ENCODE assay signal across 14 cellular contexts in the genomic region with DNA sequence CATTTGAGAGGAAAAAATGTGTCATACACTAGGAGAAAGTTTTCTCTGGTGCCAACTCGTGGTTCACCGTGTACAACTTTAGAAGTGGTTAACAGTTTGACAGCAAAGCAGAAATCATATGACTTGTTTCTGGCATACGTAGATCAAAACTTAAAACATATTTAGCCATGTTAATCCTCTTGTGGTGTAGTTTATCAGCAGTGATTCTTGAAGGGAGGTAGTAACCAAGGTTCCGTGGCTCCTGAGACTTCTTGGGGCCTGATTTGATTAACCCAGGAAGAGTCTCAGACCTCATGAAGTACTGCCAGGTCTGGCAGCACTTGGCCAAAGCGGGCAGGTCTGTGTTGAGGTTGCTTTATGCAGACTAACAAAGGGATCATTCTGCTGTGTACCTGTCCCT. TPM values are rescaled to one million over a fixed set of nuclear protein-coding genes. Genes with fewer than 3 reads are reported as not detected.
DNase-seq lines count a peak whose midpoint lies in the region; ATAC-seq and TF ChIP-seq lines count a peak whose summit lies in the region.
"Had no signal": no experiment of that assay in that cellular context is flagged by ENCODE, and none has a peak within 500 bp of the region (broad histone marks: within the 10 kb centered on the region; RNA-seq: fewer than 3 reads in every experiment).

No MANE protein-coding gene starts in this region.

- no peak overlapping the region for H4K8ac ChIP-seq in H9 (replicated peaks; ENCODE audit: insufficient read length, low read depth, low read length)

- POLR2A ChIA-PET in CD4-positive, alpha-beta memory T cell (lab: Charles Lee; ENCODE audit: partially characterized antibody): interaction anchor here (1.6 to 1.9 kb wide), 2 partner anchors 67 to 73 kb away, joined by 5 to 8 read pairs; a partner anchor contains a TSS

- no peaks in the 10 kb centered on the region for H3K27me3 Mint-ChIP-seq in CD4-positive, alpha-beta memory T cell
- no peaks in the 10 kb centered on the region for H3K27me3 Mint-ChIP-seq in T-helper 1 cell treated with Interleukin-12 subunit alpha and Interleukin-12 subunit beta and Interleukin-4 antibody, amounts not matched to agents 30 μg/mL and 1 μg/mL, for 36 hours (ENCODE audit: low read depth)
- no peaks in the 10 kb centered on the region for H3K27me3 Mint-ChIP-seq in activated naive CD8-positive, alpha-beta T cell treated with anti-CD3 and anti-CD28 coated beads for 36 hours
- no peaks in the 10 kb centered on the region for H3K27me3 Mint-ChIP-seq in natural killer cell treated with Interleukin-12 subunit alpha and Interleukin-12 subunit beta and Interleukin-15 and Interleukin-18, amount 100 ng/mL, for 72 hours
- H3K27me3 Mint-ChIP-seq in H9 (ENCODE audit: low read depth): no peaks in the 10 kb centered on the region
- H3K27me3 Mint-ChIP-seq: dendritic cell treated with granulocyte-macrophage colony-stimulating factor and Interleukin-4, amounts not matched to agents 40 ng/mL and 50 ng/mL, for 4 days had no signal

- no peak overlapping the region for H3K4ac ChIP-seq in H9 (ENCODE audit: low read depth, low read length)

- H3K79me1 ChIP-seq in H9 (ENCODE audit: insufficient read depth, low read depth, low read length, poor library complexity, severe bottlenecking): no peaks in the 10 kb centered on the region

- H3K27me3 ChIP-seq in CD4-positive, alpha-beta memory T cell (ENCODE audit: insufficient read depth, low read length): no peaks in the 10 kb centered on the region
- H3K27me3 ChIP-seq in H9 (ENCODE audit: insufficient read depth, low read length): no peaks in the 10 kb centered on the region
- H3K27me3 ChIP-seq: BLaER1 treated with 17β-estradiol and CSF1 and Interleukin-3, amounts not matched to agents 10 nM and 100 nM had no signal

- no peak overlapping the region for H3K9ac ChIP-seq in H9 (ENCODE audit: extremely low read depth, insufficient read length, low read length)
- H3K9ac ChIP-seq: BLaER1 treated with 17β-estradiol and CSF1 and Interleukin-3, amounts not matched to agents 10 nM and 100 nM had no signal

- CTCF ChIA-PET in CD4-positive, alpha-beta memory T cell (lab: Charles Lee; ENCODE audit: partially characterized antibody): interaction anchor here (0.6 kb wide), 1 partner anchor 51 kb away, joined by 5 read pairs; no protein-coding TSS in a partner anchor

- no peaks in the 10 kb centered on the region for H4K20me1 ChIP-seq in H9 (ENCODE audit: control insufficient read depth, insufficient read depth, insufficient read length)

- H2BK5ac ChIP-seq in H9 (ENCODE audit: insufficient read length, low read length): no peak overlapping the region

- no peak overlapping the region for H3K18ac ChIP-seq in H9 (ENCODE audit: insufficient read length, low read depth, low read length)

- no peak overlapping the region for H4K91ac ChIP-seq in H9 (ENCODE audit: insufficient read length, low read depth, low read length)

- no peak overlapping the region for H2AFZ ChIP-seq in H9 (ENCODE audit: low read length)

- no peak overlapping the region for H2BK120ac ChIP-seq in H9 (ENCODE audit: low read depth, low read length, poor library complexity, severe bottlenecking)

- no peak overlapping the region for H3T11ph ChIP-seq in H9 (ENCODE audit: low read length)

- intact Hi-C loops in CD4-positive, alpha-beta memory T cell (cut with micrococcal nuclease): no loop called here

- H3K4me1 ChIP-seq in CD4-positive, alpha-beta memory T cell (ENCODE audit: insufficient read depth, low read length): peaks cover 6% of the 10 kb centered on the region
- no peaks in the 10 kb centered on the region for H3K4me1 ChIP-seq in H9 (ENCODE audit: insufficient read depth, low read length)

- H3K36me3 ChIP-seq in CD4-positive, alpha-beta memory T cell (ENCODE audit: insufficient read depth, low read length): peaks cover 40% of the 10 kb centered on the region

- no peak overlapping the region for H2BK15ac ChIP-seq in H9 (ENCODE audit: low read depth, low read length)

- H3K4me1 Mint-ChIP-seq in CD4-positive, alpha-beta memory T cell: peaks cover 7 to 12% (median 12%) of the 10 kb centered on the region in 4 donors
- peaks cover 13% of the 10 kb centered on the region for H3K4me1 Mint-ChIP-seq in T-helper 1 cell treated with Interleukin-12 subunit alpha and Interleukin-12 subunit beta and Interleukin-4 antibody, amounts not matched to agents 30 μg/mL and 1 μg/mL, for 36 hours (ENCODE audit: low read depth)
- H3K4me1 Mint-ChIP-seq in activated naive CD8-positive, alpha-beta T cell treated with anti-CD3 and anti-CD28 coated beads for 36 hours: peaks cover 46% of the 10 kb centered on the region
- peaks cover 6 to 12% of the 10 kb centered on the region in 2 donors for H3K4me1 Mint-ChIP-seq in natural killer cell treated with Interleukin-12 subunit alpha and Interleukin-12 subunit beta and Interleukin-15 and Interleukin-18, amount 100 ng/mL, for 72 hours (ENCODE audit: low read depth in 2 of 2)
- no peaks in the 10 kb centered on the region for H3K4me1 Mint-ChIP-seq in H9

- no peak overlapping the region for H3K23ac ChIP-seq in H9 (ENCODE audit: insufficient read length, low read depth, low read length)

- H3K36me3 Mint-ChIP-seq in CD4-positive, alpha-beta memory T cell: peaks cover 43 to 63% of the 10 kb centered on the region in 2 donors
- H3K36me3 Mint-ChIP-seq in T-helper 1 cell treated with Interleukin-12 subunit alpha and Interleukin-12 subunit beta and Interleukin-4 antibody, amounts not matched to agents 30 μg/mL and 1 μg/mL, for 36 hours (ENCODE audit: low read depth): peaks cover 57% of the 10 kb centered on the region
- H3K36me3 Mint-ChIP-seq in activated naive CD8-positive, alpha-beta T cell treated with anti-CD3 and anti-CD28 coated beads for 36 hours: peaks cover 61% of the 10 kb centered on the region
- peaks cover 20% of the 10 kb centered on the region for H3K36me3 Mint-ChIP-seq in natural killer cell treated with Interleukin-12 subunit alpha and Interleukin-12 subunit beta and Interleukin-15 and Interleukin-18, amount 100 ng/mL, for 72 hours
- peaks cover 44 to 88% (median 86%) of the 10 kb centered on the region in 3 experiments; a peak in 6 of 7 replicates for H3K36me3 Mint-ChIP-seq in H9 (ENCODE audit: insufficient read depth in 1 of 3, low read depth in 3 of 3)

- TF ChIP-seq CTCF in H9 (conservative IDR thresholded peaks at IDR 0.05): no peak

- no peak overlapping the region for H2BK12ac ChIP-seq in H9 (ENCODE audit: insufficient read length, low read depth, low read length)

- H3K27ac ChIP-seq in CD4-positive, alpha-beta memory T cell (ENCODE audit: low read depth, low read length): no peak overlapping the region
- H3K27ac ChIP-seq in H9 (ENCODE audit: insufficient read length, low read depth, low read length): no peak overlapping the region
- H3K27ac ChIP-seq: BLaER1 treated with 17β-estradiol and CSF1 and Interleukin-3, amounts not matched to agents 10 nM and 100 nM; skin epidermis had no signal

- H4K5ac ChIP-seq in H9 (ENCODE audit: insufficient read length, low read depth, low read length): no peak overlapping the region

- no peak overlapping the region for H3K14ac ChIP-seq in H9 (ENCODE audit: insufficient read depth, low read length)

- H3K9me3 ChIP-seq in CD4-positive, alpha-beta memory T cell (ENCODE audit: control insufficient read depth in 1 of 2, low read length in 2 of 2): no peaks in the 10 kb centered on the region
- H3K9me3 ChIP-seq in H9 (ENCODE audit: control insufficient read depth, low read depth, low read length): no peaks in the 10 kb centered on the region
- H3K9me3 ChIP-seq: BLaER1 treated with 17β-estradiol and CSF1 and Interleukin-3, amounts not matched to agents 10 nM and 100 nM had no signal

- H3K23me2 ChIP-seq in H9 (ENCODE audit: insufficient read length, low read depth, low read length, poor library complexity, severe bottlenecking): no peaks in the 10 kb centered on the region

- no peak overlapping the region for H3K4me2 ChIP-seq in H9 (ENCODE audit: insufficient read depth, insufficient read length, low read length)
- H3K4me2 ChIP-seq: BLaER1 treated with 17β-estradiol and CSF1 and Interleukin-3, amounts not matched to agents 10 nM and 100 nM had no signal

- H2AK5ac ChIP-seq in H9 (ENCODE audit: insufficient read length, low read length): no peak overlapping the region

- WGBS in H9 (ENCODE audit: extremely low coverage, insufficient read length, low lambda C conversion rate): no CpG with 5 or more reads among the region's 5 CpGs

- H3K4me3 Mint-ChIP-seq in CD4-positive, alpha-beta memory T cell: peak overlapping the region in 5 of 8 donors; percentile 1 to 40 (median 11)
- H3K4me3 Mint-ChIP-seq in T-helper 1 cell treated with Interleukin-12 subunit alpha and Interleukin-12 subunit beta and Interleukin-4 antibody, amounts not matched to agents 30 μg/mL and 1 μg/mL, for 36 hours: no peak overlapping the region
- peak overlapping the region; percentile 40 for H3K4me3 Mint-ChIP-seq in activated naive CD8-positive, alpha-beta T cell treated with anti-CD3 and anti-CD28 coated beads for 36 hours
- H3K4me3 Mint-ChIP-seq in natural killer cell treated with Interleukin-12 subunit alpha and Interleukin-12 subunit beta and Interleukin-15 and Interleukin-18, amount 100 ng/mL, for 72 hours: no peak overlapping the region
- H3K4me3 Mint-ChIP-seq in H9: no peak overlapping the region
- H3K4me3 Mint-ChIP-seq: dendritic cell treated with granulocyte-macrophage colony-stimulating factor and Interleukin-4, amounts not matched to agents 40 ng/mL and 50 ng/mL, for 4 days had no signal

- peak overlapping the region; percentile 81 to 93 (median 89) for H3K27ac Mint-ChIP-seq in CD4-positive, alpha-beta memory T cell
- peak overlapping the region; percentile 84 for H3K27ac Mint-ChIP-seq in T-helper 1 cell treated with Interleukin-12 subunit alpha and Interleukin-12 subunit beta and Interleukin-4 antibody, amounts not matched to agents 30 μg/mL and 1 μg/mL, for 36 hours
- peak overlapping the region; percentile 88 for H3K27ac Mint-ChIP-seq in activated naive CD8-positive, alpha-beta T cell treated with anti-CD3 and anti-CD28 coated beads for 36 hours
- peak overlapping the region in 1 of 2 donors; percentile 82 for H3K27ac Mint-ChIP-seq in natural killer cell treated with Interleukin-12 subunit alpha and Interleukin-12 subunit beta and Interleukin-15 and Interleukin-18, amount 100 ng/mL, for 72 hours
- H3K27ac Mint-ChIP-seq in H9: no peak overlapping the region
- H3K27ac Mint-ChIP-seq: dendritic cell treated with granulocyte-macrophage colony-stimulating factor and Interleukin-4, amounts not matched to agents 40 ng/mL and 50 ng/mL, for 4 days had no signal

- H3K56ac ChIP-seq in H9 (ENCODE audit: insufficient read length, low read depth, low read length): no peak overlapping the region

- ATAC-seq in natural killer cell treated with Interleukin-12 subunit alpha and Interleukin-12 subunit beta and Interleukin-15 and Interleukin-18, amount 100 ng/mL, for 72 hours: peak; percentile 52 to 58
- no peak for ATAC-seq in HG02798 (IDR thresholded peaks at IDR 0.05; ENCODE audit: poor library complexity, unreplicated experiment)
- ATAC-seq in GM19395 (IDR thresholded peaks at IDR 0.05; ENCODE audit: unreplicated experiment): no peak

- H3K4me3 ChIP-seq in CD4-positive, alpha-beta memory T cell (ENCODE audit: low read length in 2 of 2): no peak overlapping the region
- H3K4me3 ChIP-seq: BLaER1 treated with 17β-estradiol and CSF1 and Interleukin-3, amounts not matched to agents 10 nM and 100 nM; skin epidermis had no signal

- no peaks in the 10 kb centered on the region for H3K79me2 ChIP-seq in H9 (ENCODE audit: insufficient read depth, low read length)

- H2BK20ac ChIP-seq in H9 (ENCODE audit: low read depth, low read length, poor library complexity, severe bottlenecking): no peak overlapping the region

- H3K9me3 Mint-ChIP-seq in CD4-positive, alpha-beta memory T cell: no peaks in the 10 kb centered on the region
- H3K9me3 Mint-ChIP-seq in T-helper 1 cell treated with Interleukin-12 subunit alpha and Interleukin-12 subunit beta and Interleukin-4 antibody, amounts not matched to agents 30 μg/mL and 1 μg/mL, for 36 hours: no peaks in the 10 kb centered on the region
- H3K9me3 Mint-ChIP-seq in activated naive CD8-positive, alpha-beta T cell treated with anti-CD3 and anti-CD28 coated beads for 36 hours: no peaks in the 10 kb centered on the region
- H3K9me3 Mint-ChIP-seq in natural killer cell treated with Interleukin-12 subunit alpha and Interleukin-12 subunit beta and Interleukin-15 and Interleukin-18, amount 100 ng/mL, for 72 hours: no peaks in the 10 kb centered on the region
- no peaks in the 10 kb centered on the region for H3K9me3 Mint-ChIP-seq in H9
- H3K9me3 Mint-ChIP-seq: dendritic cell treated with granulocyte-macrophage colony-stimulating factor and Interleukin-4, amounts not matched to agents 40 ng/mL and 50 ng/mL, for 4 days had no signal

- DNase-seq in CD4-positive, alpha-beta memory T cell: peak; percentile 47 to 65 (median 54)
- DNase-seq in activated naive CD8-positive, alpha-beta T cell treated with anti-CD3 and anti-CD28 coated beads for 36 hours: peak; percentile 34
- no peak for DNase-seq in natural killer cell treated with Interleukin-12 subunit alpha and Interleukin-12 subunit beta and Interleukin-15 and Interleukin-18, amount 100 ng/mL, for 72 hours (ENCODE audit: low spot score)
- DNase-seq in H9: no peak
- DNase-seq in DMS79 treated with DMSO at 0.1 percent for 48 hours (lab: John Stamatoyannopoulos, UW): no peak
- DNase-seq: islet precursor cell, NCI-H1048 had no signal

RNA-seq across cellular contexts. Expression of a gene that starts 40.5 kb away (rescaled TPM):
- total RNA-seq in CD4-positive, alpha-beta memory T cell: 100 to 1,000 TPM; 109 to 112 TPM
- 10 to 100 TPM; 14.5 to 23.6 TPM for polyA plus RNA-seq in CD4-positive, alpha-beta memory T cell
- 10 to 100 TPM; 68.1 to 74.8 TPM for total RNA-seq in activated naive CD8-positive, alpha-beta T cell treated with anti-CD3 and anti-CD28 coated beads for 36 hours
- total RNA-seq in natural killer cell treated with Interleukin-12 subunit alpha and Interleukin-12 subunit beta and Interleukin-15 and Interleukin-18, amount 100 ng/mL, for 72 hours: 100 to 1,000 TPM; 205 to 211 TPM
- 144 and 146 TPM in 2 replicates for total RNA-seq in H9 (2021)

RNA-seq across cellular contexts. Expression of a gene that starts 41.5 kb away (rescaled TPM):
- total RNA-seq in CD4-positive, alpha-beta memory T cell: not detected
- polyA plus RNA-seq in CD4-positive, alpha-beta memory T cell: not detected
- total RNA-seq in activated naive CD8-positive, alpha-beta T cell treated with anti-CD3 and anti-CD28 coated beads for 36 hours: under 1 TPM; 0.56 to 0.68 TPM
- not detected for total RNA-seq in natural killer cell treated with Interleukin-12 subunit alpha and Interleukin-12 subunit beta and Interleukin-15 and Interleukin-18, amount 100 ng/mL, for 72 hours
- 0.72 and 1.4 TPM in 2 replicates for total RNA-seq in H9 (2021)
- total RNA-seq: NCI-H460 had no signal

RNA-seq across cellular contexts. Expression of a gene that starts 53.2 kb away (rescaled TPM):
- total RNA-seq in CD4-positive, alpha-beta memory T cell: 10 to 100 TPM; 14.3 to 14.8 TPM
- polyA plus RNA-seq in CD4-positive, alpha-beta memory T cell: 1 to 10 TPM in 1 of 2 donors, under 1 TPM in 1; 0.37 to 1.4 TPM
- 1 to 10 TPM; 2.2 to 2.3 TPM for total RNA-seq in activated naive CD8-positive, alpha-beta T cell treated with anti-CD3 and anti-CD28 coated beads for 36 hours
- total RNA-seq in natural killer cell treated with Interleukin-12 subunit alpha and Interleukin-12 subunit beta and Interleukin-15 and Interleukin-18, amount 100 ng/mL, for 72 hours: 1 to 10 TPM in 1 of 2 donors, under 1 TPM in 1; 0.40 to 3.2 TPM
- total RNA-seq in H9 (2021): 1.6 and 1.9 TPM in 2 replicates

Comparison
In these comparisons a context has a peak if more than half of its experiments do, and no peak if none do; other contexts are left out.
1. DNase-seq: peak in CD4-positive, alpha-beta memory T cell (5 of 5) and activated naive CD8-positive, alpha-beta T cell treated with anti-CD3 and anti-CD28 coated beads for 36 hours (single experiment); none in natural killer cell treated with Interleukin-12 subunit alpha and Interleukin-12 subunit beta and Interleukin-15 and Interleukin-18, amount 100 ng/mL, for 72 hours (single experiment), H9 (single experiment) and DMS79 treated with DMSO at 0.1 percent for 48 hours (single experiment).
2. H3K27ac Mint-ChIP-seq: peak in CD4-positive, alpha-beta memory T cell (7 of 7), T-helper 1 cell treated with Interleukin-12 subunit alpha and Interleukin-12 subunit beta and Interleukin-4 antibody, amounts not matched to agents 30 μg/mL and 1 μg/mL, for 36 hours (single experiment) and activated naive CD8-positive, alpha-beta T cell treated with anti-CD3 and anti-CD28 coated beads for 36 hours (single experiment); none in H9 (0 of 3).
3. H3K4me3 Mint-ChIP-seq: peak in CD4-positive, alpha-beta memory T cell (5 of 8) and activated naive CD8-positive, alpha-beta T cell treated with anti-CD3 and anti-CD28 coated beads for 36 hours (single experiment); none in T-helper 1 cell treated with Interleukin-12 subunit alpha and Interleukin-12 subunit beta and Interleukin-4 antibody, amounts not matched to agents 30 μg/mL and 1 μg/mL, for 36 hours (single experiment), natural killer cell treated with Interleukin-12 subunit alpha and Interleukin-12 subunit beta and Interleukin-15 and Interleukin-18, amount 100 ng/mL, for 72 hours (single experiment) and H9 (0 of 2).
4. ATAC-seq: peak in natural killer cell treated with Interleukin-12 subunit alpha and Interleukin-12 subunit beta and Interleukin-15 and Interleukin-18, amount 100 ng/mL, for 72 hours (2 of 2); none in HG02798 (single experiment) and GM19395 (single experiment).